ENCODE assay signal across 25 cellular contexts in the genomic region with DNA sequence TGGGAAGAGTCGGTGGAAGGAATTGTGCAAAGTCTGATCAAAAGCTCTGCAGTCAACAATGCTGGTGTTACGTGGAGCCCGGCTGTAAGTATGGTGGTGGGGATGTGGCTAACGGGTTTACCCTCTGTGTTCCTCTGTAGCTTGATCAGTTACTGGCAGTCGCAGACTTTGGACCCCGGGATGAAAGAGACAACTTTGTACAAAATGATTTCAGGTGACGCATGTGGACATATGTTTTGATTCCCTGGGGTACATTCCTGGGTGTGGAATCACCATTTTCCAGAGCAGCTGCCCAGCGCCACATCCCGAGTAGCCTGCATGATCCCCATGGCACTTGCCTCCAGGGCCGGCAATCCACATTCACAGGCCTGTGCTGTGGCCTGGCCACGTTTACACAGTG.
"Had no signal": no experiment of that assay in that cellular context is flagged by ENCODE, and none has a peak within 500 bp of the region (broad histone marks: within the 10 kb centered on the region; RNA-seq: fewer than 3 reads in every experiment).

No MANE protein-coding gene starts in this region.

- H3K9me3 ChIP-seq: gastrocnemius medialis, lower lobe of right lung, psoas muscle, thoracic aorta, upper lobe of left lung had no signal

- H2AFZ ChIP-seq: neural progenitor cell had no signal

- H3K9ac ChIP-seq: neural progenitor cell had no signal

- H3K4me3 Mint-ChIP-seq: naive B cell; natural killer cell treated with Interleukin-12 subunit alpha and Interleukin-12 subunit beta and Interleukin-15 and Interleukin-18, amount 100 ng/mL, for 72 hours; neural progenitor cell; stimulated activated naive B cell treated with anti-CD40 and anti-IgM and Interleukin-4, amounts not matched to agents 10 μg/mL and 1 μg/mL and 100 μg/mL, for 72 hours; stimulated activated naive CD8-positive, alpha-beta T cell treated with anti-CD3 and anti-CD28 coated beads, Interleukin-15, Interleukin-2, amounts not matched to agents 100 ng/mL and 50 ng/mL, for 24 hours had no signal

- H3K4me1 ChIP-seq: gastrocnemius medialis, lower lobe of right lung, neural progenitor cell, psoas muscle, tibial nerve, upper lobe of left lung had no signal

- H3K27ac ChIP-seq: dorsolateral prefrontal cortex, epithelial cell of prostate, gastrocnemius medialis, lower lobe of right lung, neural progenitor cell, psoas muscle, thoracic aorta, tibial nerve, upper lobe of left lung had no signal

- H3K27me3 ChIP-seq: dorsolateral prefrontal cortex, gastrocnemius medialis, neural progenitor cell, tibial nerve, upper lobe of left lung had no signal

- H3K36me3 ChIP-seq: neural progenitor cell had no signal

- DNase-seq: dorsolateral prefrontal cortex; effector CD4-positive, alpha-beta T cell; gastrocnemius medialis; head of caudate nucleus; left ventricle myocardium superior; lower lobe of right lung; naive B cell; nucleus accumbens; psoas muscle; right cardiac atrium; small intestine; stimulated activated CD4-positive, alpha-beta T cell treated with anti-CD3 and anti-CD28 coated beads, Interleukin-15, amount 100 ng/mL, for 24 hours; stimulated activated CD4-positive, alpha-beta T cell treated with anti-CD3 and anti-CD28 coated beads, Interleukin-2, amount 100 ng/mL, for 48 hours; stimulated activated naive B cell treated with anti-CD40 and anti-IgM and Interleukin-4, amounts not matched to agents 10 μg/mL and 1 μg/mL and 100 μg/mL, for 72 hours; upper lobe of left lung had no signal

- ATAC-seq: esophagus mucosa; gastrocnemius medialis; left ventricle myocardium superior; psoas muscle; right cardiac atrium; stimulated activated naive B cell treated with anti-CD40 and anti-IgM and Interleukin-4, amounts not matched to agents 10 μg/mL and 1 μg/mL and 100 μg/mL, for 72 hours had no signal

- H3K4me1 Mint-ChIP-seq: neural progenitor cell had no signal

- H3K9me3 Mint-ChIP-seq: naive B cell; natural killer cell treated with Interleukin-12 subunit alpha and Interleukin-12 subunit beta and Interleukin-15 and Interleukin-18, amount 100 ng/mL, for 72 hours; stimulated activated naive B cell treated with anti-CD40 and anti-IgM and Interleukin-4, amounts not matched to agents 10 μg/mL and 1 μg/mL and 100 μg/mL, for 72 hours; stimulated activated naive CD8-positive, alpha-beta T cell treated with anti-CD3 and anti-CD28 coated beads, Interleukin-15, Interleukin-2, amounts not matched to agents 100 ng/mL and 50 ng/mL, for 24 hours had no signal

- FAIRE-seq: colon, keratinocyte, small intestine, urothelium cell line had no signal

- H3K27ac Mint-ChIP-seq: naive B cell; natural killer cell treated with Interleukin-12 subunit alpha and Interleukin-12 subunit beta and Interleukin-15 and Interleukin-18, amount 100 ng/mL, for 72 hours; neural progenitor cell; stimulated activated naive B cell treated with anti-CD40 and anti-IgM and Interleukin-4, amounts not matched to agents 10 μg/mL and 1 μg/mL and 100 μg/mL, for 72 hours; stimulated activated naive CD8-positive, alpha-beta T cell treated with anti-CD3 and anti-CD28 coated beads, Interleukin-15, Interleukin-2, amounts not matched to agents 100 ng/mL and 50 ng/mL, for 24 hours had no signal

- H3K27me3 Mint-ChIP-seq: naive B cell; natural killer cell treated with Interleukin-12 subunit alpha and Interleukin-12 subunit beta and Interleukin-15 and Interleukin-18, amount 100 ng/mL, for 72 hours; stimulated activated naive B cell treated with anti-CD40 and anti-IgM and Interleukin-4, amounts not matched to agents 10 μg/mL and 1 μg/mL and 100 μg/mL, for 72 hours; stimulated activated naive CD8-positive, alpha-beta T cell treated with anti-CD3 and anti-CD28 coated beads, Interleukin-15, Interleukin-2, amounts not matched to agents 100 ng/mL and 50 ng/mL, for 24 hours had no signal

- H3K4me3 ChIP-seq: dorsolateral prefrontal cortex, gastrocnemius medialis, lower lobe of right lung, neural progenitor cell, psoas muscle, thoracic aorta, tibial nerve, upper lobe of left lung had no signal

- H3K4me2 ChIP-seq: neural progenitor cell had no signal
